Comparison of ENCODE assay signal across 28 cellular contexts in the genomic region with DNA sequence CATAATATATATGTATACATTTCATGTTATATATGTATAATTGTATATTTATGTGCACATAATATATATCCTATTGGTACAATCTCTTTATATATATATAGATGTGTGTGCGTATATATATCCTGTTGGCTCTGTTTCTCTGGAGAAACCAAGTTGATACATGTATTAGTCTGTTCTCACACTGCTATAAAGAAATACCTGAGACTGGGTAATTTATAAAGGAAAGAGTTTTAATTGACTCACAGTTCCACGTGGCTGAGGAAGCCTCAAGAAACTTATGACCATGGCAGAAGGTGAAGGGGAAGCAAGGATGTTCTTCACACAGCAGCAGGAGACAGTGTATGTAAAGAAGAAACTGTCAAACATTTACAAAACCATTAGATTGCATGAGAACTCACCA. TPM values are rescaled to one million over a fixed set of nuclear protein-coding genes. Genes with fewer than 3 reads are reported as not detected.
A peak's percentile ranks its signal among the peaks of the same experiment; 100 is the strongest.
DNase-seq lines count a peak whose midpoint lies in the region; ATAC-seq, FAIRE-seq and TF ChIP-seq lines count a peak whose summit lies in the region.
"Had no signal": no experiment of that assay in that cellular context is flagged by ENCODE, and none has a peak within 500 bp of the region (broad histone marks: within the 10 kb centered on the region; RNA-seq: fewer than 3 reads in every experiment).

No MANE protein-coding gene starts in this region.

- in situ Hi-C loops in ACHN (cut with HindIII; ENCODE audit: low pct_ligation_motif_present, low pct_unique_long_range_greater_than_20kb, low sequenced_read_pairs), result no loop called here

- TF ChIP-seq CTCF in right atrium auricular region (IDR thresholded peaks at IDR 0.05) (no peak), keratinocyte (optimal IDR thresholded peaks at IDR 0.05 in 1 of 3, IDR thresholded peaks at IDR 0.05 in 1 of 3, conservative IDR thresholded peaks at IDR 0.05 in 1 of 3; ENCODE audit: extremely low read depth in 1 of 3, insufficient read depth in 2 of 3, low read length in 3 of 3) (no peak), smooth muscle cell (IDR thresholded peaks at IDR 0.05; ENCODE audit: borderline replicate concordance, insufficient read depth, poor library complexity, severe bottlenecking) (no peak)

- H3K9ac ChIP-seq in keratinocyte (ENCODE audit: control insufficient read depth, extremely low read depth, insufficient read depth, low read length), result peak overlapping the region; percentile 1
- H3K9ac ChIP-seq in smooth muscle cell (ENCODE audit: low read depth), result no peak overlapping the region
- H3K9ac ChIP-seq: neural progenitor cell had no signal

- peaks cover 5% of the 10 kb centered on the region for H3F3A ChIP-seq in smooth muscle cell (ENCODE audit: low read depth)

- H3K27me3 ChIP-seq in right atrium auricular region (no peaks in the 10 kb centered on the region), keratinocyte (ENCODE audit: control insufficient read depth, extremely low read depth, insufficient read depth, low read length) (no peaks in the 10 kb centered on the region), smooth muscle cell (ENCODE audit: low read depth) (peaks cover 4% of the 10 kb centered on the region), aorta (ENCODE audit: control insufficient read depth in 1 of 2, insufficient read depth in 2 of 2, low read length in 1 of 2) (no peaks in the 10 kb centered on the region)
- H3K27me3 ChIP-seq: neural progenitor cell had no signal

- ATAC-seq in Right ventricle myocardium superior (ENCODE audit: poor library complexity) (no peak), aorta (ENCODE audit: low FRiP score) (no peak), GM21447 (IDR thresholded peaks at IDR 0.05; ENCODE audit: unreplicated experiment) (no peak)
- ATAC-seq: stimulated activated memory B cell treated with anti-CD40 and anti-IgM and Interleukin-4, amounts not matched to agents 10 μg/mL and 1 μg/mL and 100 μg/mL, for 72 hours had no signal

- H3K27ac ChIP-seq in right atrium auricular region (peak overlapping the region; percentile 76 to 80), keratinocyte (ENCODE audit: control insufficient read depth, insufficient read depth, low read length) (peak overlapping the region; percentile 45), smooth muscle cell (ENCODE audit: low read depth) (peak overlapping the region; percentile 58), aorta (ENCODE audit: low read depth in 1 of 2, low read length in 2 of 2) (peak overlapping the region; percentile 36 to 48)
- H3K27ac ChIP-seq: neural progenitor cell had no signal

- no peaks in the 10 kb centered on the region for H3K9me1 ChIP-seq in keratinocyte (ENCODE audit: control insufficient read depth, extremely low read depth, insufficient read depth, low read length)

- H3K4me2 ChIP-seq in keratinocyte (ENCODE audit: control insufficient read depth, extremely low read depth, insufficient read depth, low read depth, low read length) (peak overlapping the region; percentile 9), smooth muscle cell (peak overlapping the region; percentile 9)
- H3K4me2 ChIP-seq: neural progenitor cell had no signal

- DNase-seq in right atrium auricular region (ENCODE audit: low spot score), result no peak
- no peak for DNase-seq in Right ventricle myocardium superior
- no peak for DNase-seq in keratinocyte (ENCODE audit: low read depth, low spot score)
- no peak for DNase-seq in smooth muscle cell (lab: John Stamatoyannopoulos, UW; ENCODE audit: unreplicated experiment)
- DNase-seq in aorta, result no peak
- DNase-seq in ACHN, result no peak
- DNase-seq in MV-4-11 (lab: John Stamatoyannopoulos, UW), result no peak
- DNase-seq: activated CD4-positive, alpha-beta T cell treated with anti-CD3 and anti-CD28 coated beads, Interleukin-2, amount 10 ng/mL, durations not matched to agents 7 days and 5 days; activated CD8-positive, alpha-beta memory T cell treated with anti-CD3 and anti-CD28 coated beads, Interleukin-2, amount 50 U/mL, for 48 hours; activated gamma-delta T cell; amygdala; cerebellar nuclear complex; DMS153; effector memory CD4-positive, alpha-beta T cell; GDM1; H7; kidney glomerular epithelial cell; midbrain; NCI-H524; retina; T-helper 1 cell had no signal

- no peaks in the 10 kb centered on the region for H3K9me3 ChIP-seq in right atrium auricular region
- no peaks in the 10 kb centered on the region for H3K9me3 ChIP-seq in keratinocyte (ENCODE audit: control insufficient read depth, low read depth, low read length)
- H3K9me3 ChIP-seq in smooth muscle cell (replicated peaks; ENCODE audit: low read depth), result no peaks in the 10 kb centered on the region
- H3K9me3 ChIP-seq in aorta (ENCODE audit: control insufficient read depth, low read length), result no peaks in the 10 kb centered on the region

- intact Hi-C loops in Right ventricle myocardium superior (cut with DNase I), result no loop called here
- intact Hi-C loops in aorta (cut with DNase I), result loop anchor here in 1 of 2 donors (10.0 kb wide), 1 partner anchor 199 kb away; the partner anchor contains the start of gene NAPB

- WGBS in smooth muscle cell (ENCODE audit: low lambda C conversion rate), result 74% methylated on average over 2 of the region's 2 CpGs
- WGBS in aorta, 2 donors, result 56 to 77% methylated on average over 2 of the region's 2 CpGs

- peaks cover 0 to 34% of the 10 kb centered on the region in 2 donors for H3K4me1 ChIP-seq in right atrium auricular region
- H3K4me1 ChIP-seq in keratinocyte (ENCODE audit: control insufficient read depth, extremely low read depth, insufficient read depth, low read length), result peaks cover 41% of the 10 kb centered on the region
- H3K4me1 ChIP-seq in smooth muscle cell (ENCODE audit: low read depth), result no peaks in the 10 kb centered on the region
- no peaks in the 10 kb centered on the region for H3K4me1 ChIP-seq in aorta (ENCODE audit: control insufficient read depth in 1 of 2, insufficient read depth in 2 of 2, low read length in 2 of 2)
- H3K4me1 ChIP-seq: neural progenitor cell had no signal

- H2AFZ ChIP-seq in keratinocyte (ENCODE audit: control insufficient read depth, low read length) (peak overlapping the region; percentile 4), smooth muscle cell (ENCODE audit: low read depth) (no peak overlapping the region)
- H2AFZ ChIP-seq: neural progenitor cell had no signal

- H3K36me3 ChIP-seq in right atrium auricular region, result no peaks in the 10 kb centered on the region
- H3K36me3 ChIP-seq in keratinocyte (ENCODE audit: control insufficient read depth in 2 of 2, extremely low read depth in 1 of 2, insufficient read depth in 2 of 2, low read length in 2 of 2), result no peaks in the 10 kb centered on the region
- H3K36me3 ChIP-seq in smooth muscle cell (ENCODE audit: low read depth), result no peaks in the 10 kb centered on the region
- no peaks in the 10 kb centered on the region for H3K36me3 ChIP-seq in aorta (ENCODE audit: control insufficient read depth in 1 of 2, insufficient read depth in 2 of 2, low read length in 1 of 2)
- H3K36me3 ChIP-seq: neural progenitor cell had no signal

- no peak for FAIRE-seq in keratinocyte (lab: Jason Lieb, UNC)
- FAIRE-seq: GM19239 had no signal

- H3K4me3 ChIP-seq in right atrium auricular region (no peak overlapping the region), keratinocyte (ENCODE audit: control insufficient read depth in 2 of 3, extremely low read depth in 1 of 3, insufficient read depth in 2 of 3, low read depth in 1 of 3, low read length in 3 of 3) (no peak overlapping the region), smooth muscle cell (no peak overlapping the region), aorta (ENCODE audit: low read length in 2 of 2) (no peak overlapping the region)
- H3K4me3 ChIP-seq: neural progenitor cell had no signal

- H3K79me2 ChIP-seq in keratinocyte (ENCODE audit: control insufficient read depth, insufficient read depth, low read length) (no peaks in the 10 kb centered on the region), smooth muscle cell (ENCODE audit: low read depth) (no peaks in the 10 kb centered on the region)

- H4K20me1 ChIP-seq in keratinocyte (ENCODE audit: control insufficient read depth, extremely low read depth, insufficient read depth, low read length) (no peaks in the 10 kb centered on the region), smooth muscle cell (ENCODE audit: low read depth) (no peaks in the 10 kb centered on the region)

- dilution Hi-C loops in keratinocyte (cut with MboI; ENCODE audit: extremely low pct_ligation_motif_present, low sequenced_read_pairs), result loop anchor here (25.0 kb wide), 1 partner anchor 211 kb away; the partner anchor contains the start of gene NAPB

RNA-seq across cellular contexts. Expression of gene CST3, which starts 14.1 kb away (rescaled TPM):
- total RNA-seq in right atrium auricular region, result 100 to 1,000 TPM; 884 to 914 TPM
- total RNA-seq in Right ventricle myocardium superior, result 971 TPM
- polyA plus RNA-seq in keratinocyte, result 193 to 339 TPM (median 194 TPM) in 3 replicates
- 94.0 TPM for polyA plus RNA-seq in keratinocyte (2011; ENCODE audit: low read depth)
- polyA plus RNA-seq in keratinocyte (2011; cell fraction: cytosol; rRNA removed), result 253 and 507 TPM in 2 replicates
- 171 and 289 TPM in 2 replicates for polyA plus RNA-seq in keratinocyte (2011; cell fraction: nucleus; rRNA removed)
- polyA plus RNA-seq in keratinocyte (2012; ENCODE audit: low replicate concordance), result 333 and 409 TPM in 2 replicates
- polyA minus RNA-seq in keratinocyte, result 189 to 317 TPM (median 258 TPM) in 3 replicates
- 535 TPM for polyA minus RNA-seq in keratinocyte (2011; cell fraction: cytosol; rRNA and poly(A)+ RNA removed)
- 137 and 147 TPM in 2 replicates for polyA minus RNA-seq in keratinocyte (2011; cell fraction: nucleus; rRNA and poly(A)+ RNA removed)
- total RNA-seq in smooth muscle cell, result 146 and 170 TPM in 2 replicates
- polyA plus RNA-seq in smooth muscle cell, result 338 and 410 TPM in 2 replicates
- 1,000 to 10,000 TPM in 1 of 2 donors, 100 to 1,000 TPM in 1; 837 to 1,105 TPM for total RNA-seq in aorta
- polyA plus RNA-seq in aorta, result 1,000 to 10,000 TPM in 1 of 2 donors, 100 to 1,000 TPM in 1; 584 to 1,561 TPM

RNA-seq across cellular contexts. Expression of gene CST9, which starts 17.9 kb away (rescaled TPM):
- total RNA-seq in right atrium auricular region, result not detected
- not detected for total RNA-seq in Right ventricle myocardium superior
- not detected in 3 replicates for polyA plus RNA-seq in keratinocyte
- not detected for polyA plus RNA-seq in keratinocyte (2011; ENCODE audit: low read depth)
- polyA plus RNA-seq in keratinocyte (2011; cell fraction: cytosol; rRNA removed), result not detected in 2 replicates
- not detected in 2 replicates for polyA plus RNA-seq in keratinocyte (2011; cell fraction: nucleus; rRNA removed)
- not detected in 2 replicates for polyA plus RNA-seq in keratinocyte (2012; ENCODE audit: low replicate concordance)
- polyA minus RNA-seq in keratinocyte, result 0.32 TPM in 1 of 3 replicates, not detected in the others
- not detected for polyA minus RNA-seq in keratinocyte (2011; cell fraction: cytosol; rRNA and poly(A)+ RNA removed)
- not detected in 2 replicates for polyA minus RNA-seq in keratinocyte (2011; cell fraction: nucleus; rRNA and poly(A)+ RNA removed)
- total RNA-seq in smooth muscle cell, result not detected in 2 replicates
- polyA plus RNA-seq in smooth muscle cell, result not detected in 2 replicates
- total RNA-seq in aorta, result not detected
- not detected for polyA plus RNA-seq in aorta
- total RNA-seq: A673; activated CD4-positive, alpha-beta T cell treated with anti-CD3 and anti-CD28 coated beads, Interleukin-2, amount 10 ng/mL, durations not matched to agents 7 days and 5 days; H7; LHCN-M2; Right ventricle myocardium inferior had no signal

RNA-seq across cellular contexts. Expression of gene CST9L, which starts 55.4 kb away (rescaled TPM):
- not detected for total RNA-seq in right atrium auricular region
- total RNA-seq in Right ventricle myocardium superior, result not detected
- not detected in 3 replicates for polyA plus RNA-seq in keratinocyte
- polyA plus RNA-seq in keratinocyte (2011; ENCODE audit: low read depth), result not detected
- not detected in 2 replicates for polyA plus RNA-seq in keratinocyte (2011; cell fraction: cytosol; rRNA removed)
- not detected in 2 replicates for polyA plus RNA-seq in keratinocyte (2011; cell fraction: nucleus; rRNA removed)
- polyA plus RNA-seq in keratinocyte (2012; ENCODE audit: low replicate concordance), result not detected in 2 replicates
- not detected in 3 replicates for polyA minus RNA-seq in keratinocyte
- not detected for polyA minus RNA-seq in keratinocyte (2011; cell fraction: cytosol; rRNA and poly(A)+ RNA removed)
- polyA minus RNA-seq in keratinocyte (2011; cell fraction: nucleus; rRNA and poly(A)+ RNA removed), result not detected in 2 replicates
- not detected in 2 replicates for total RNA-seq in smooth muscle cell
- not detected in 2 replicates for polyA plus RNA-seq in smooth muscle cell
- total RNA-seq in aorta, result not detected
- polyA plus RNA-seq in aorta, result not detected
- total RNA-seq: A673; activated CD4-positive, alpha-beta T cell treated with anti-CD3 and anti-CD28 coated beads, Interleukin-2, amount 10 ng/mL, durations not matched to agents 7 days and 5 days; H7; LHCN-M2; Right ventricle myocardium inferior had no signal
